Comparison of ENCODE assay signal across 8 cellular contexts in genomic region chr10:50224330-50224952, GRCh38. TPM values are rescaled to one million over a fixed set of nuclear protein-coding genes. Genes with fewer than 3 reads are reported as not detected.
DNase-seq lines count a peak whose midpoint lies in the region; ATAC-seq and TF ChIP-seq lines count a peak whose summit lies in the region.

No MANE protein-coding gene starts in this region.

- H3K4me3 Mint-ChIP-seq in T-helper 2 cell treated with Interferon-gamma antibody and Interleukin-4, amounts not matched to agents 5 μg/mL and 100 μg/mL, for 36 hours, result no peak overlapping the region
- H3K4me3 Mint-ChIP-seq in neural progenitor cell, result no peak overlapping the region

- peak; percentile 76 for TF ChIP-seq CTCF in neural progenitor cell (IDR thresholded peaks at IDR 0.05)

- no peaks in the 10 kb centered on the region for H3F3A ChIP-seq in neural progenitor cell (ENCODE audit: low read depth)

- H3K9me3 ChIP-seq in neural progenitor cell (ENCODE audit: low read depth), result no peaks in the 10 kb centered on the region

- ATAC-seq in GM18498 (IDR thresholded peaks at IDR 0.05; ENCODE audit: unreplicated experiment) (peak; percentile 95), HG02759 (IDR thresholded peaks at IDR 0.05; ENCODE audit: unreplicated experiment) (peak; percentile 95), esophagus mucosa (peak; percentile 100)

- peaks cover 31% of the 10 kb centered on the region for H3K27me3 Mint-ChIP-seq in T-helper 2 cell treated with Interferon-gamma antibody and Interleukin-4, amounts not matched to agents 5 μg/mL and 100 μg/mL, for 36 hours (ENCODE audit: low read depth)
- H3K27me3 Mint-ChIP-seq in neural progenitor cell (ENCODE audit: insufficient read depth, low read depth), result no peaks in the 10 kb centered on the region

- DNase-seq in AML-193 (lab: John Stamatoyannopoulos, UW) (peak; percentile 45 to 52), NCI-H1105 treated with DMSO at 0.1 percent for 48 hours (lab: John Stamatoyannopoulos, UW) (peak; percentile 31), neural progenitor cell (ENCODE audit: low spot score) (peak; percentile 71), middle frontal gyrus (ENCODE audit: extremely low spot score, low spot score) (no peak)
- DNase-seq in T-helper 2 cell treated with Interferon-gamma antibody and Interleukin-4, amounts not matched to agents 5 μg/mL and 100 μg/mL, for 36 hours (ENCODE audit: low spot score), result peak; percentile 23

- no peaks in the 10 kb centered on the region for H3K4me1 ChIP-seq in neural progenitor cell

- H3K27ac ChIP-seq in neural progenitor cell, result no peak overlapping the region

- no peak overlapping the region for H3K27ac Mint-ChIP-seq in T-helper 2 cell treated with Interferon-gamma antibody and Interleukin-4, amounts not matched to agents 5 μg/mL and 100 μg/mL, for 36 hours
- H3K27ac Mint-ChIP-seq in neural progenitor cell, result no peak overlapping the region

- no peaks in the 10 kb centered on the region for H3K9me3 Mint-ChIP-seq in T-helper 2 cell treated with Interferon-gamma antibody and Interleukin-4, amounts not matched to agents 5 μg/mL and 100 μg/mL, for 36 hours
- no peaks in the 10 kb centered on the region for H3K9me3 Mint-ChIP-seq in neural progenitor cell

- H3K4me3 ChIP-seq in neural progenitor cell, result no peak overlapping the region

- peak overlapping the region; percentile 18 for H2AFZ ChIP-seq in neural progenitor cell (replicated peaks)

- no peaks in the 10 kb centered on the region for H3K36me3 ChIP-seq in neural progenitor cell

- H3K36me3 Mint-ChIP-seq in T-helper 2 cell treated with Interferon-gamma antibody and Interleukin-4, amounts not matched to agents 5 μg/mL and 100 μg/mL, for 36 hours (ENCODE audit: low read depth), result no peaks in the 10 kb centered on the region
- no peaks in the 10 kb centered on the region for H3K36me3 Mint-ChIP-seq in neural progenitor cell

- H3K4me2 ChIP-seq in neural progenitor cell, result no peak overlapping the region

- H4K20me1 ChIP-seq in neural progenitor cell (ENCODE audit: low read depth), result no peaks in the 10 kb centered on the region

- no peak overlapping the region for H3K9ac ChIP-seq in neural progenitor cell

- H3K79me2 ChIP-seq in neural progenitor cell (ENCODE audit: low read depth), result no peaks in the 10 kb centered on the region

- H3K4me1 Mint-ChIP-seq in T-helper 2 cell treated with Interferon-gamma antibody and Interleukin-4, amounts not matched to agents 5 μg/mL and 100 μg/mL, for 36 hours (ENCODE audit: low read depth), result no peaks in the 10 kb centered on the region
- H3K4me1 Mint-ChIP-seq in neural progenitor cell, result no peaks in the 10 kb centered on the region

- no peaks in the 10 kb centered on the region for H3K27me3 ChIP-seq in neural progenitor cell

RNA-seq across cellular contexts. Expression of gene ASAH2, which starts 26.9 kb away (rescaled TPM):
- 3.1 TPM for total RNA-seq in esophagus mucosa
- total RNA-seq in neural progenitor cell (ENCODE audit: low replicate concordance), result 2.0 and 6.3 TPM in 2 replicates
